8 cellular contexts compared by ENCODE assay signal in the genomic region with DNA sequence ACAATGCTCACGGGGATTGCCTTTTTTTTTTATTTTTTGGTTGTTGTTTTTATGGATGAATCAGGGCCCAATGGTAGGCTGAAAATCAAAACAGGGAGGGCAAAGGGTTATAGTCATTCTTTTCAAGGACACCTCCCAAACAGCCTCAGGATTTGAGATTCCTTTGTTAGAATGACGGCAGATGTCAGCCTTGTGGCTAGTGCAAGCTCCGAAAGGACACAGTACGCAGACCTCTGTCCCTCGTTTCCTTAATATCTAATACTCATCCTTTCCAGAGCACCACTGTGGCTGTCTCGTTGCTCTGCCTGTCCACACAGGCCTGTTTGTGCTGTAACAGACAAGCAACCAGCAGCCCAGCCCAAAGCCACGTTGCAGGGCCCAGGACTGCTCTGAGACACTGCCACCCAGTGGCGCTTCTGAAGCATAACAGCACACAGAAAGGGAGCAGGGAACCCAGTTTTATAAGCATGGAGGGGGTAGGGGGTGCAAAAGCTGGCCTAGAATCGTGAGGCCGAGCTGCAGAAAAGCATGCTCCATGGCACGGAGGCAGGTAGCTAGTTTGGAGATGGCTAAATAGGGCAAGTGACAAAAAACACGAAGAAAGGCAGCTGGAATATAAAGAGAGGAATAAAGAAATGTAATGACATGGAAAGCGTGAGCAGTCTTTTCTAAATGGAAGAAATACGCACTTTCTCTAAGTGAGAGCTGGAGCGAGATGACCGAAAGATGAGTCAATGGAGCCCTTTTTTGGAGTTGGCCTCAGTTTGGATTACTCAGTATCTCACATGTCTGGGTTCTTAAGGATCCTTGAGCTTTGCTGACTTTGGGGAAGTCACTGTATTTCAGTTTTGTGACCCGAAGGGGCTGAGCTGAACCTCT. TPM values are rescaled to one million over a fixed set of nuclear protein-coding genes. Genes with fewer than 3 reads are reported as not detected.
DNase-seq lines count a peak whose midpoint lies in the region; ATAC-seq, FAIRE-seq and TF ChIP-seq lines count a peak whose summit lies in the region.

No MANE protein-coding gene starts in this region.

- H3K4me1 Mint-ChIP-seq in CD8-positive, alpha-beta memory T cell: peaks cover 0 to 4% (median 3%) of the 10 kb centered on the region in 3 donors
- peaks cover 8% of the 10 kb centered on the region for H3K4me1 Mint-ChIP-seq in activated T-helper 2 cell treated with anti-CD3 and anti-CD28 coated beads, Interferon-gamma antibody, Interleukin-2, Interleukin-4, amounts not matched to agents 10 μg/mL and 5 μg/mL and 100 μg/mL, durations not matched to agents 14 hours and 24 hours and 36 hours (ENCODE audit: low read depth)

- no peaks in the 10 kb centered on the region for H3K36me3 Mint-ChIP-seq in CD8-positive, alpha-beta memory T cell
- H3K36me3 Mint-ChIP-seq in activated T-helper 2 cell treated with anti-CD3 and anti-CD28 coated beads, Interferon-gamma antibody, Interleukin-2, Interleukin-4, amounts not matched to agents 10 μg/mL and 5 μg/mL and 100 μg/mL, durations not matched to agents 14 hours and 24 hours and 36 hours (ENCODE audit: low read depth): no peaks in the 10 kb centered on the region

- POLR2A ChIA-PET in CD8-positive, alpha-beta memory T cell (lab: Charles Lee): no interaction called here

- H4K20me1 ChIP-seq in neural cell (ENCODE audit: insufficient read depth): no peaks in the 10 kb centered on the region

- no peak overlapping the region for H3K27ac ChIP-seq in CD8-positive, alpha-beta memory T cell (ENCODE audit: low read depth, low read length)
- H3K27ac ChIP-seq in neural cell (ENCODE audit: low read length) (peak overlapping the region; percentile 59), stomach smooth muscle (ENCODE audit: low read length) (peak overlapping the region; percentile 90)

- TF ChIP-seq CTCF in foreskin fibroblast (IDR thresholded peaks at IDR 0.05; ENCODE audit: low read depth, low read length): peak; percentile 92
- peak; percentile 98 for TF ChIP-seq CTCF in neural cell (IDR thresholded peaks at IDR 0.05; ENCODE audit: poor library complexity, severe bottlenecking)

- peak; percentile 70 for ATAC-seq in GM21381 (IDR thresholded peaks at IDR 0.05; ENCODE audit: unreplicated experiment)

- peak overlapping the region; percentile 62 for H3K9ac ChIP-seq in neural cell (ENCODE audit: low read length)
- peak overlapping the region; percentile 56 to 71 for H3K9ac ChIP-seq in stomach smooth muscle (ENCODE audit: low read length in 2 of 2)

- no peaks in the 10 kb centered on the region for H3F3A ChIP-seq in neural cell (ENCODE audit: insufficient read depth, low read length, poor library complexity, severe bottlenecking)

- no peaks in the 10 kb centered on the region for H3K36me3 ChIP-seq in CD8-positive, alpha-beta memory T cell (ENCODE audit: insufficient read depth, low read length)
- H3K36me3 ChIP-seq in neural cell (ENCODE audit: insufficient read depth, low read length): no peaks in the 10 kb centered on the region
- H3K36me3 ChIP-seq in stomach smooth muscle (ENCODE audit: control insufficient read depth in 2 of 2, insufficient read depth in 2 of 2, low read length in 2 of 2): no peaks in the 10 kb centered on the region

- TF ChIP-seq RAD21 in neural cell (conservative IDR thresholded peaks at IDR 0.05): peak; percentile 96

- no peak overlapping the region for H3K4me3 ChIP-seq in CD8-positive, alpha-beta memory T cell (ENCODE audit: low read length)
- H3K4me3 ChIP-seq in foreskin fibroblast (ENCODE audit: low read depth in 1 of 2, low read length in 2 of 2) (peak overlapping the region; percentile 28 to 31), neural cell (ENCODE audit: low read length) (no peak overlapping the region), stomach smooth muscle (ENCODE audit: low read length in 2 of 2) (peak overlapping the region; percentile 17 to 40)

- DNase-seq in CD8-positive, alpha-beta memory T cell: peak; percentile 15 to 51 (median 27)
- DNase-seq in KBM-7: peak; percentile 59
- DNase-seq in RCC 7860 (ENCODE audit: low spot score): peak; percentile 64
- peak; percentile 35 for DNase-seq in activated T-helper 2 cell treated with anti-CD3 and anti-CD28 coated beads, Interferon-gamma antibody, Interleukin-2, Interleukin-4, amounts not matched to agents 10 μg/mL and 5 μg/mL and 100 μg/mL, durations not matched to agents 14 hours and 24 hours and 36 hours (ENCODE audit: low spot score)
- DNase-seq in foreskin fibroblast: peak; percentile 88 to 95

- intact Hi-C loops in activated T-helper 2 cell treated with anti-CD3 and anti-CD28 coated beads, Interferon-gamma antibody, Interleukin-2, Interleukin-4, amounts not matched to agents 10 μg/mL and 5 μg/mL and 100 μg/mL, durations not matched to agents 14 hours and 24 hours and 36 hours (cut with micrococcal nuclease): loop anchor here (1.0 to 10.0 kb wide), 2 partner anchors 179 to 191 kb away; no protein-coding TSS in a partner anchor

- no peak overlapping the region for H3K4me3 Mint-ChIP-seq in CD8-positive, alpha-beta memory T cell
- H3K4me3 Mint-ChIP-seq in activated T-helper 2 cell treated with anti-CD3 and anti-CD28 coated beads, Interferon-gamma antibody, Interleukin-2, Interleukin-4, amounts not matched to agents 10 μg/mL and 5 μg/mL and 100 μg/mL, durations not matched to agents 14 hours and 24 hours and 36 hours (ENCODE audit: low read depth): no peak overlapping the region

- H3K9me3 ChIP-seq in CD8-positive, alpha-beta memory T cell (ENCODE audit: low read length): no peaks in the 10 kb centered on the region
- H3K9me3 ChIP-seq in neural cell (ENCODE audit: low read length): no peaks in the 10 kb centered on the region
- H3K9me3 ChIP-seq in stomach smooth muscle (ENCODE audit: control insufficient read depth in 2 of 2, low read length in 2 of 2): no peaks in the 10 kb centered on the region

- no peak overlapping the region for H3K27ac Mint-ChIP-seq in CD8-positive, alpha-beta memory T cell
- peak overlapping the region; percentile 39 for H3K27ac Mint-ChIP-seq in activated T-helper 2 cell treated with anti-CD3 and anti-CD28 coated beads, Interferon-gamma antibody, Interleukin-2, Interleukin-4, amounts not matched to agents 10 μg/mL and 5 μg/mL and 100 μg/mL, durations not matched to agents 14 hours and 24 hours and 36 hours

- H3K4me1 ChIP-seq in CD8-positive, alpha-beta memory T cell (ENCODE audit: insufficient read depth, low read length): no peaks in the 10 kb centered on the region
- H3K4me1 ChIP-seq in stomach smooth muscle (ENCODE audit: control insufficient read depth, insufficient read depth, low read length): peaks cover 51% of the 10 kb centered on the region

- FAIRE-seq in RCC 7860 (lab: Jason Lieb, UNC): no peak

- peaks cover 2 to 18% of the 10 kb centered on the region in 2 donors for H3K27me3 Mint-ChIP-seq in CD8-positive, alpha-beta memory T cell
- H3K27me3 Mint-ChIP-seq in activated T-helper 2 cell treated with anti-CD3 and anti-CD28 coated beads, Interferon-gamma antibody, Interleukin-2, Interleukin-4, amounts not matched to agents 10 μg/mL and 5 μg/mL and 100 μg/mL, durations not matched to agents 14 hours and 24 hours and 36 hours (ENCODE audit: low read depth): peaks cover 24% of the 10 kb centered on the region

- H3K27me3 ChIP-seq in CD8-positive, alpha-beta memory T cell (ENCODE audit: insufficient read depth, low read length, poor library complexity, severe bottlenecking): no peaks in the 10 kb centered on the region
- H3K27me3 ChIP-seq in neural cell (ENCODE audit: insufficient read depth, low read depth, low read length): no peaks in the 10 kb centered on the region
- no peaks in the 10 kb centered on the region for H3K27me3 ChIP-seq in stomach smooth muscle (ENCODE audit: control insufficient read depth in 1 of 2, insufficient read depth in 2 of 2, low read length in 2 of 2)

- H2AFZ ChIP-seq in neural cell (ENCODE audit: low read depth, low read length): peak overlapping the region; percentile 89

- CTCF ChIA-PET in CD8-positive, alpha-beta memory T cell (lab: Charles Lee): interaction anchor here (0.7 to 1.8 kb wide), 13 partner anchors 9 to 219 kb away, joined by 3 to 8 read pairs (median 3); no protein-coding TSS in a partner anchor

- H3K9me2 ChIP-seq in neural cell (ENCODE audit: insufficient read depth, low read length): no peaks in the 10 kb centered on the region

- TF ChIP-seq EP300 in neural cell (conservative IDR thresholded peaks at IDR 0.05; ENCODE audit: poor library complexity, severe bottlenecking): no peak

- in situ Hi-C loops in KBM-7 (cut with MboI; ENCODE audit: low pct_unique_long_range_greater_than_20kb, low sequenced_read_pairs): no loop called here

- H3K4me2 ChIP-seq in neural cell (ENCODE audit: low read length): no peak overlapping the region

- no peaks in the 10 kb centered on the region for H3K9me3 Mint-ChIP-seq in CD8-positive, alpha-beta memory T cell
- H3K9me3 Mint-ChIP-seq in activated T-helper 2 cell treated with anti-CD3 and anti-CD28 coated beads, Interferon-gamma antibody, Interleukin-2, Interleukin-4, amounts not matched to agents 10 μg/mL and 5 μg/mL and 100 μg/mL, durations not matched to agents 14 hours and 24 hours and 36 hours: no peaks in the 10 kb centered on the region

- no peaks in the 10 kb centered on the region for H3K79me2 ChIP-seq in neural cell (replicated peaks; ENCODE audit: insufficient read depth, low read length)

RNA-seq across cellular contexts. Expression of gene MEDAG, which starts 40.7 kb away (rescaled TPM):
- total RNA-seq in CD8-positive, alpha-beta memory T cell: not detected
- polyA plus RNA-seq in CD8-positive, alpha-beta memory T cell: not detected
- not detected in 2 replicates for total RNA-seq in activated T-helper 2 cell treated with anti-CD3 and anti-CD28 coated beads, Interferon-gamma antibody, Interleukin-2, Interleukin-4, amounts not matched to agents 10 μg/mL and 5 μg/mL and 100 μg/mL, durations not matched to agents 14 hours and 24 hours and 36 hours
- not detected in 2 replicates for polyA plus RNA-seq in neural cell
- polyA minus RNA-seq in neural cell: not detected in 2 replicates

Comparison
In these comparisons a context has a peak if more than half of its experiments do, and no peak if none do; other contexts are left out.
1. DNase-seq: peak in every context shown above with its lines; median percentile 92 in foreskin fibroblast; 64 in RCC 7860; 59 in KBM-7; 35 in activated T-helper 2 cell treated with anti-CD3 and anti-CD28 coated beads, Interferon-gamma antibody, Interleukin-2, Interleukin-4, amounts not matched to agents 10 μg/mL and 5 μg/mL and 100 μg/mL, durations not matched to agents 14 hours and 24 hours and 36 hours; 27 in CD8-positive, alpha-beta memory T cell.
2. H3K4me3 ChIP-seq: peak in foreskin fibroblast (2 of 2) and stomach smooth muscle (2 of 2); none in CD8-positive, alpha-beta memory T cell (single experiment) and neural cell (single experiment).